In the genomic region with DNA sequence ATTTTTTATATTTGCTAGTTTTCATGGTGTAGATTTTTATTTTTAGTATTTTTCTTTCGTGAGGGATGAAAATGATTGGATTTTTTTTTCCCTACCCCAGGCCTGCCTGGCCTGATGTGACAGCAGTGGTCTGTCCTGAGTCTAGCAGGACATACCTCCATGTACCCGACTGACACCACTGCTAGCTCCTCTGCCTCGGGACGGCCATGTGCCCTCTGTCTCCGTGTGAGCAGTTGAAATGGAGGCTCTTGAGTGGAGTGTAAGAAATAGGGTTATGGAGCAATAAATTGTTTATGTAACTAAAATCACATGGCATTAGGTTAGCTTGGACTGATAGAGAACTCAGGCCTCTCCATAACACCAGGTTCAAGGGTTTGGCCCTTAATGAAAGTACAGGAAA, we compare ENCODE assay signal across 6 cellular contexts.
"Had no signal": no experiment of that assay in that cellular context is flagged by ENCODE, and none has a peak within 500 bp of the region (broad histone marks: within the 10 kb centered on the region; RNA-seq: fewer than 3 reads in every experiment).

No MANE protein-coding gene starts in this region.

- H3K4me2 ChIP-seq: KMS-11 had no signal

- H3K9me3 Mint-ChIP-seq: IgD-negative memory B cell had no signal

- H3K9ac ChIP-seq: KMS-11 had no signal

- H3K4me3 Mint-ChIP-seq: IgD-negative memory B cell had no signal

- DNase-seq: IMR-90, KG1 had no signal

- H3K4me3 ChIP-seq: K562 had no signal

- H3K27ac Mint-ChIP-seq: IgD-negative memory B cell had no signal

- H3K27me3 Mint-ChIP-seq: IgD-negative memory B cell had no signal

- H3K4me1 Mint-ChIP-seq: IgD-negative memory B cell had no signal

- H3K27ac ChIP-seq: HL-60, KMS-11 had no signal
